ENCODE assay signal across 8 cellular contexts in the genomic region with DNA sequence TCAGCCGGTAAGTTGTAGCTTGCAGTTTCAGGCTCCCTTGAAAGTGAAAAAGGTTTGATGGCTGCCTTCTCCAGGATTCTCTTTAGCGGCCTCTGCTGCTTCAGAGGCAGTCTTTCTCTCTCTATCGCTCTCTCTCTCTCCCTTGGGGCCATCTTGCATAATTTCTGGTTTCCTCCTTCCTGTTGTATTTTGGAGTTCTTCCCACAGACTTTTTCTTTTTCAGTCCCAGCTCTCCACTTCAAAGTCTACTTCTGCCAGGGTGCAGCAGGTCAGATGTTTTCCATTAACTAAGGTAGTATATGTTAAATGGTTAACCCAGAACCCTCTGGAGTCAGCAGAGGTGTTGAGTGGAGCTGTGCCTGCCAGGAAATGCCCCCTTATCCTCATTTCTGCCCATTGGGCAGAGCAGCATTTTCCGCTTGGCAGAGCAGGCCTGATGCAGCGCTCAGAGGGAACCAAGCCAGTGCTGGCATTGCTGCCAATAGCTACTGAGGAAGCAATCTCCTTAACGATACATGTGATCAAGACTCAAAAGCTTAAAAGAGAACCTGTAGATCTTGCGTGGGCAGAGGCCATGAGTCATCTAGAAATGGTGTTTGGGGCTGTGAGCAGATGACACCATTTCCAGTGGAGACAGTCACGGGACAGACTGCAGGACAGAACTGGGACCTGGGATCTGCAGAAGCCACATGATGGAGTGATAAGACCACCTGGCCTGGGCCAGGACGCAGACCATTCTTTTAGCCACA. TPM values are rescaled to one million over a fixed set of nuclear protein-coding genes. Genes with fewer than 3 reads are reported as not detected.
A peak's percentile ranks its signal among the peaks of the same experiment; 100 is the strongest.
DNase-seq lines count a peak whose midpoint lies in the region; ATAC-seq and TF ChIP-seq lines count a peak whose summit lies in the region.

No MANE protein-coding gene starts in this region.

- no peak overlapping the region for H2AFZ ChIP-seq in trophoblast cell (ENCODE audit: insufficient read depth, low read length, poor library complexity)

- no CpG with 5 or more reads among the region's 9 CpGs for WGBS in trophoblast cell (ENCODE audit: extremely low coverage, insufficient coverage, insufficient read length)

- no peak overlapping the region for H2BK12ac ChIP-seq in trophoblast cell (ENCODE audit: low read length)

- H3K27ac Mint-ChIP-seq in activated B cell treated with CpG ODN at 0.5 μM for 24 hours = no peak overlapping the region

- H3K79me1 ChIP-seq in trophoblast cell (ENCODE audit: low read length) = peaks cover 2% of the 10 kb centered on the region

- peak overlapping the region; percentile 22 for H3K9ac ChIP-seq in trophoblast cell (ENCODE audit: low read length)

- H3K4me3 Mint-ChIP-seq in activated B cell treated with CpG ODN at 0.5 μM for 24 hours = no peak overlapping the region

- H4K12ac ChIP-seq in trophoblast cell (ENCODE audit: low read depth, low read length) = no peak overlapping the region

- ATAC-seq in GM19395 (IDR thresholded peaks at IDR 0.05; ENCODE audit: unreplicated experiment) (peak; percentile 79), HG03432 (IDR thresholded peaks at IDR 0.05; ENCODE audit: unreplicated experiment) (peak; percentile 86), activated B cell treated with CpG ODN at 0.5 μM for 24 hours (ENCODE audit: low read depth) (peak; percentile 37)

- H3K27me3 Mint-ChIP-seq in activated B cell treated with CpG ODN at 0.5 μM for 24 hours = peaks cover 5% of the 10 kb centered on the region

- no peak overlapping the region for H3K4ac ChIP-seq in trophoblast cell (ENCODE audit: low read depth, low read length)

- H2AK5ac ChIP-seq in trophoblast cell (ENCODE audit: low read length) = no peak overlapping the region

- POLR2A ChIA-PET in activated B cell treated with CpG ODN at 0.5 μM for 24 hours (lab: Charles Lee) = interaction anchor here (1.1 kb wide), 1 partner anchor 20 kb away, joined by 9 read pairs; a partner anchor contains a TSS

- H2BK5ac ChIP-seq in trophoblast cell (ENCODE audit: low read depth, low read length, poor library complexity) = no peak overlapping the region

- H2BK120ac ChIP-seq in trophoblast cell (ENCODE audit: insufficient read depth, low read length, poor library complexity) = no peak overlapping the region

- no peak overlapping the region for H4K91ac ChIP-seq in trophoblast cell (ENCODE audit: low read depth, low read length)

- no peak overlapping the region for H3K14ac ChIP-seq in trophoblast cell (ENCODE audit: low read length)

- H3K36me3 Mint-ChIP-seq in activated B cell treated with CpG ODN at 0.5 μM for 24 hours (ENCODE audit: low read depth) = no peaks in the 10 kb centered on the region

- CTCF ChIA-PET in activated B cell treated with CpG ODN at 0.5 μM for 24 hours (lab: Charles Lee) = no interaction called here

- no peaks in the 10 kb centered on the region for H3K79me2 ChIP-seq in trophoblast cell (ENCODE audit: control insufficient read depth, insufficient read depth, low read length, poor library complexity)

- H3K9me3 ChIP-seq in trophoblast cell (ENCODE audit: insufficient read depth, low read depth, low read length) = no peaks in the 10 kb centered on the region

- H3K4me2 ChIP-seq in trophoblast cell (ENCODE audit: low read length) = no peak overlapping the region

- DNase-seq in EL (peak; percentile 34), activated B cell treated with CpG ODN at 0.5 μM for 24 hours (no peak), foreskin fibroblast (peak; percentile 39 to 76), trophoblast cell (peak in 1 of 2 donors; percentile 52), NCI-H2227 (lab: John Stamatoyannopoulos, UW; ENCODE audit: unreplicated experiment) (no peak)
- DNase-seq in central memory CD4-positive, alpha-beta T cell = no peak

- H3K9me3 Mint-ChIP-seq in activated B cell treated with CpG ODN at 0.5 μM for 24 hours = no peaks in the 10 kb centered on the region

- H3K4me1 Mint-ChIP-seq in activated B cell treated with CpG ODN at 0.5 μM for 24 hours = peaks cover 7% of the 10 kb centered on the region

- H3K23ac ChIP-seq in trophoblast cell (ENCODE audit: low read length) = no peak overlapping the region

- H3K4me3 ChIP-seq in foreskin fibroblast (ENCODE audit: low read depth in 1 of 2, low read length in 2 of 2) (no peak overlapping the region), trophoblast cell (ENCODE audit: low read depth, low read length) (no peak overlapping the region)

- no peaks in the 10 kb centered on the region for H3K36me3 ChIP-seq in trophoblast cell (ENCODE audit: control insufficient read depth in 1 of 2, insufficient read depth in 2 of 2, low read length in 2 of 2)

- no peak overlapping the region for H3K27ac ChIP-seq in trophoblast cell (ENCODE audit: low read depth, low read length)

- H4K8ac ChIP-seq in trophoblast cell (ENCODE audit: low read depth, low read length) = peak overlapping the region; percentile 82

- intact Hi-C loops in activated B cell treated with CpG ODN at 0.5 μM for 24 hours (cut with micrococcal nuclease) = no loop called here

- no peaks in the 10 kb centered on the region for H3K27me3 ChIP-seq in trophoblast cell (ENCODE audit: insufficient read depth, low read length)

- TF ChIP-seq CTCF in activated B cell treated with CpG ODN at 0.5 μM for 24 hours (IDR thresholded peaks at IDR 0.05) = no peak
- TF ChIP-seq CTCF in foreskin fibroblast (IDR thresholded peaks at IDR 0.05; ENCODE audit: low read depth, low read length) = no peak

- peaks cover 8 to 11% of the 10 kb centered on the region in 2 experiments for H3K4me1 ChIP-seq in trophoblast cell (ENCODE audit: control insufficient read depth in 1 of 2, insufficient read depth in 2 of 2, low read length in 2 of 2)

- H3K18ac ChIP-seq in trophoblast cell (ENCODE audit: low read length) = no peak overlapping the region

RNA-seq across cellular contexts. Expression of a gene that starts 20.8 kb away (rescaled TPM):
- 112 TPM in 2 replicates for total RNA-seq in activated B cell treated with CpG ODN at 0.5 μM for 24 hours
- 709 and 755 TPM in 2 replicates for polyA plus RNA-seq in trophoblast cell (2013)

RNA-seq across cellular contexts. Expression of a gene that starts 20.9 kb away (rescaled TPM):
- 10.0 and 11.0 TPM in 2 replicates for total RNA-seq in activated B cell treated with CpG ODN at 0.5 μM for 24 hours
- polyA plus RNA-seq in trophoblast cell (2013) = 10.2 and 11.7 TPM in 2 replicates

RNA-seq across cellular contexts. Expression of a gene that starts 44.1 kb away (rescaled TPM):
- total RNA-seq in activated B cell treated with CpG ODN at 0.5 μM for 24 hours = 0.37 and 0.51 TPM in 2 replicates
- polyA plus RNA-seq in trophoblast cell (2013) = 12.0 and 12.4 TPM in 2 replicates

Comparison
In these comparisons a context has a peak if more than half of its experiments do, and no peak if none do; other contexts are left out.
1. DNase-seq: peak in EL (single experiment) and foreskin fibroblast (2 of 2); none in activated B cell treated with CpG ODN at 0.5 μM for 24 hours (single experiment), central memory CD4-positive, alpha-beta T cell (single experiment) and NCI-H2227 (single experiment).
2. Peak in every context shown above with its lines, with median percentiles within 50 percentile points of each other: ATAC-seq.